Comparison of ENCODE assay signal across 8 cellular contexts in the genomic region with DNA sequence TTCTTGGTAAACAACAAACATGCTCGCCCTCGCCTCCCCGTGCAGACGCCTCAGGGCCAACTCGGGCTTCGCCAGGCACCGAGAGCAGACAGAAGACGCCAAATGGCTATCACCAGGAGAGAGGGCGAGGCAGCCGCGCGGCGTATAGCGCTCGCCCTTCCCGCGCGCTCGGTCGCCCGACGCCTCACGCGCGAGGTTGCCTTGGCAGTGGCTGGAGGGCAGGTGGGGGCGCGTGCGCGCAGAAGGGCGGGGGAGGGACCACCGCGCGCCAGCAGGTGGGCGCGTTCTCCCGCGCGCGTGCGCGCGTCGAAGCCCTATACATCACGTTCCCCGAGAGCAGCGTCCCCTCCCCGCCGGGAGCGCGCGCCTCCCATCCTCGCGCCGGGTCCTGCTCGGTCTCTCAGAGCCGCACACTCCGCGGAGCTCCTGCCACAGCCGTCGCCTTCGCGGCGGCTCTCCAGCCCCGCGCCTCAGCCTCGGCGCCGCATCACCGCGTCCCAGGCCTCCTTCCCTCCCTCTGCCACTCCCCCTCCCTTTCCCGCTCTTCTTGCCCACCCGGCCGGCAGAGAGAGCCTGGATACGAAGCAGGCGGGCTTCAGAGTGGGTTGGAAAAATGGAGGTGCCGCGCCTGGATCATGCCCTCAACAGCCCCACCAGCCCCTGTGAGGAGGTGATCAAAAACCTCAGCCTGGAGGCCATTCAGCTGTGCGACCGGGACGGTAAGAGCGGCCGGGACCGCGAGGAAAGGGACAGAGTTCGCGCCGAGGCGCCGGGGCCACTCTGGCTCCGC. TPM values are rescaled to one million over a fixed set of nuclear protein-coding genes. Genes with fewer than 3 reads are reported as not detected.
DNase-seq lines count a peak whose midpoint lies in the region; ATAC-seq and TF ChIP-seq lines count a peak whose summit lies in the region.

A gene (plus strand): TSS at position 403 of the 790 bp plus-strand sequence. CDS start 211 bp downstream, at position 614.

- H3K27ac ChIP-seq in layer of hippocampus (ENCODE audit: low read depth, low read length) (peak within 1 kb of the TSS; percentile 93), substantia nigra (ENCODE audit: low read depth, low read length, poor library complexity, severe bottlenecking) (peak within 1 kb of the TSS; percentile 97), OCI-LY7 (ENCODE audit: low read depth, low read length, poor library complexity, severe bottlenecking) (no peak within 1 kb of the TSS)

- H2AFZ ChIP-seq in OCI-LY7 (ENCODE audit: low read length), result no peak within 1 kb of the TSS

- peak; percentile 5 for DNase-seq in AG08396 (ENCODE audit: low spot score)
- DNase-seq in astrocyte of the hippocampus (ENCODE audit: low read depth, low spot score), result peak; percentile 54
- DNase-seq in substantia nigra (lab: John Stamatoyannopoulos, UW), result peak in 45 of 49 donors; percentile 24 to 86 (median 63)
- no peak for DNase-seq in OCI-LY7 (ENCODE audit: low spot score)
- DNase-seq in activated T-cell treated with anti-CD3 and anti-CD28 coated beads, Interleukin-2, amount 50 U/mL, for 24 hours, result no peak

- H3K79me2 ChIP-seq in OCI-LY7 (ENCODE audit: insufficient read depth, low read depth, low read length), result no peaks in the 10 kb centered on the region

- intact Hi-C loops in OCI-LY7 (cut with micrococcal nuclease; ENCODE audit: unreplicated experiment), result no loop called here

- no peaks in the 10 kb centered on the region for H3K9me2 ChIP-seq in OCI-LY7 (ENCODE audit: insufficient read depth, low read length)

- H3K4me3 Mint-ChIP-seq in activated T-cell treated with anti-CD3 and anti-CD28 coated beads, Interleukin-2, amount 50 U/mL, for 24 hours, result no peak within 1 kb of the TSS

- no peak within 1 kb of the TSS for H3K4me2 ChIP-seq in OCI-LY7 (ENCODE audit: low read length)

- POLR2A ChIA-PET in OCI-LY7 (lab: Charles Lee), result no interaction called here

- no peak within 1 kb of the TSS for H3K27ac Mint-ChIP-seq in activated T-cell treated with anti-CD3 and anti-CD28 coated beads, Interleukin-2, amount 50 U/mL, for 24 hours

- H4K20me1 ChIP-seq in OCI-LY7 (ENCODE audit: insufficient read depth, low read length), result no peaks in the 10 kb centered on the region

- no peak for TF ChIP-seq EP300 in Ishikawa (IDR thresholded peaks at IDR 0.05; ENCODE audit: borderline replicate concordance)

- CTCF ChIA-PET in OCI-LY7 (lab: Charles Lee; ENCODE audit: unreplicated experiment), result no interaction called here

- peaks cover 4% of the 10 kb centered on the region for H3K4me1 Mint-ChIP-seq in activated T-cell treated with anti-CD3 and anti-CD28 coated beads, Interleukin-2, amount 50 U/mL, for 24 hours (ENCODE audit: low read depth)

- H3K4me1 ChIP-seq in OCI-LY7 (ENCODE audit: insufficient read depth, low read length, poor library complexity, severe bottlenecking), result no peaks in the 10 kb centered on the region

- TF ChIP-seq CTCF in OCI-LY7 (conservative IDR thresholded peaks at IDR 0.05; ENCODE audit: low read length), result no peak

- no TSS peak for BruUV-seq in OCI-LY7 (replicated peaks; lab: Mats Ljungman, UMichigan)

- TF ChIP-seq RAD21 in Ishikawa (IDR thresholded peaks at IDR 0.05; ENCODE audit: low read depth), result no peak

- H3K36me3 ChIP-seq in OCI-LY7 (ENCODE audit: insufficient read depth, low read length), result no peaks in the 10 kb centered on the region

- H3K9me3 Mint-ChIP-seq in activated T-cell treated with anti-CD3 and anti-CD28 coated beads, Interleukin-2, amount 50 U/mL, for 24 hours, result peaks cover 5% of the 10 kb centered on the region

- no peaks in the 10 kb centered on the region for H3K27me3 ChIP-seq in layer of hippocampus (ENCODE audit: control insufficient read depth, insufficient read depth, low read length)

- H3K27me3 Mint-ChIP-seq in activated T-cell treated with anti-CD3 and anti-CD28 coated beads, Interleukin-2, amount 50 U/mL, for 24 hours, result peaks cover 27% of the 10 kb centered on the region

- no peaks in the 10 kb centered on the region for H3K9me3 ChIP-seq in OCI-LY7 (ENCODE audit: low read length)

- ATAC-seq in GM19328 (IDR thresholded peaks at IDR 0.05; ENCODE audit: unreplicated experiment), result no peak

- H3K36me3 Mint-ChIP-seq in activated T-cell treated with anti-CD3 and anti-CD28 coated beads, Interleukin-2, amount 50 U/mL, for 24 hours (ENCODE audit: low read depth), result no peaks in the 10 kb centered on the region

- no peak within 1 kb of the TSS for H3K4me3 ChIP-seq in OCI-LY7 (ENCODE audit: low read depth, low read length, poor library complexity, severe bottlenecking)

TF ChIP-seq in Ishikawa, 13 proteins besides CTCF, POLR2A, EP300 and RAD21:
- TF ChIP-seq, protein P1, sequence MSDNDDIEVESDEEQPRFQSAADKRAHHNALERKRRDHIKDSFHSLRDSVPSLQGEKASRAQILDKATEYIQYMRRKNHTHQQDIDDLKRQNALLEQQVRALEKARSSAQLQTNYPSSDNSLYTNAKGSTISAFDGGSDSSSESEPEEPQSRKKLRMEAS (IDR thresholded peaks at IDR 0.05), result peak; percentile 83
- TF ChIP-seq EGR1 (IDR thresholded peaks at IDR 0.05) (no peak), YY1 (IDR thresholded peaks at IDR 0.05; ENCODE audit: low read depth) (no peak), TEAD4 (IDR thresholded peaks at IDR 0.05) (no peak)

RNA-seq across cellular contexts. Expression of the gene that starts here (rescaled TPM):
- not detected in 2 replicates for total RNA-seq in OCI-LY7 (2014; rRNA removed; shearing (Covaris generic))
- not detected in 2 replicates for total RNA-seq in OCI-LY7 (2022)

Comparison
In these comparisons a context has a peak if more than half of its experiments do, and no peak if none do; other contexts are left out.
1. DNase-seq: peak in AG08396 (single experiment), astrocyte of the hippocampus (single experiment) and substantia nigra (45 of 49); none in OCI-LY7 (single experiment) and activated T-cell treated with anti-CD3 and anti-CD28 coated beads, Interleukin-2, amount 50 U/mL, for 24 hours (single experiment).